2 cellular contexts compared by ENCODE assay signal in genomic region chr2:103387888-103388287, GRCh38.
TF ChIP-seq lines count a peak whose summit lies in the region.

No MANE protein-coding gene starts in this region.

TF ChIP-seq in IMR-90, 13 proteins besides CTCF, POLR2A, EP300 and RAD21:
- TF ChIP-seq MAZ (IDR thresholded peaks at IDR 0.05; ENCODE audit: borderline replicate concordance, low read depth, low read length) = no peak
- TF ChIP-seq SMC3 (IDR thresholded peaks at IDR 0.05; ENCODE audit: low read depth, low read length) = no peak
- peak; percentile 38 for TF ChIP-seq CEBPB (IDR thresholded peaks at IDR 0.05; ENCODE audit: low read depth, low read length)
- TF ChIP-seq NFE2L2 (IDR thresholded peaks at IDR 0.05; ENCODE audit: low read depth, low read length) = no peak
- TF ChIP-seq RCOR1 (IDR thresholded peaks at IDR 0.05; ENCODE audit: insufficient replicate concordance, low read length) = no peak
- TF ChIP-seq BHLHE40 (IDR thresholded peaks at IDR 0.05; ENCODE audit: low read depth, low read length) = no peak
- TF ChIP-seq FOS (IDR thresholded peaks at IDR 0.05; ENCODE audit: low read depth, low read length) = no peak
- no peak for TF ChIP-seq ELK1 (IDR thresholded peaks at IDR 0.05; ENCODE audit: borderline replicate concordance, low read depth, low read length)
TF ChIP-seq in IMR-90: peak in this region for 1.

TF ChIP-seq in H1, 55 proteins besides CTCF, POLR2A, EP300 and RAD21:
- no peak for TF ChIP-seq FOSL1 (IDR thresholded peaks at IDR 0.05; ENCODE audit: insufficient read depth, low read depth, low read length)
- TF ChIP-seq TAF7 (optimal IDR thresholded peaks at IDR 0.05; ENCODE audit: borderline replicate concordance, low read depth, low read length) = no peak
- TF ChIP-seq CEBPB (IDR thresholded peaks at IDR 0.05; ENCODE audit: low read depth, low read length) = peak; percentile 7; the same call in 1 of the 2 replicates
